8 cellular contexts compared by ENCODE assay signal in genomic region chr9:109652971-109653370, GRCh38.
A peak's percentile ranks its signal among the peaks of the same experiment; 100 is the strongest.
DNase-seq lines count a peak whose midpoint lies in the region; ATAC-seq and TF ChIP-seq lines count a peak whose summit lies in the region.

No MANE protein-coding gene starts in this region.

- POLR2A ChIA-PET in PC-3 (lab: Charles Lee; ENCODE audit: unreplicated experiment): no interaction called here

- DNase-seq in DMS 273 (lab: John Stamatoyannopoulos, UW; ENCODE audit: unreplicated experiment) (peak; percentile 24), DMS 273 treated with DMSO at 0.1 percent for 48 hours (lab: John Stamatoyannopoulos, UW) (no peak), PC-3 (peak; percentile 76), fibroblast of the aortic adventitia (ENCODE audit: low read depth) (peak; percentile 6), retinal pigment epithelial cell (ENCODE audit: low read depth) (no peak), BE2C (no peak)

- no peaks in the 10 kb centered on the region for H3K36me3 ChIP-seq in PC-3 (ENCODE audit: low read depth, low read length)
- H3K36me3 ChIP-seq in BE2C: no peaks in the 10 kb centered on the region

- H3K4me3 ChIP-seq in PC-3 (ENCODE audit: low read length): 0 out of 2 replicates have a peak overlapping the region, but pooled peaks have one; percentile 2
- H3K4me3 ChIP-seq in fibroblast of the aortic adventitia (ENCODE audit: low read depth, low read length): no peak overlapping the region
- no peak overlapping the region for H3K4me3 ChIP-seq in retinal pigment epithelial cell (ENCODE audit: low read length)
- H3K4me3 ChIP-seq in BE2C (ENCODE audit: low read depth, low read length): no peak overlapping the region

- H3K9me3 ChIP-seq in PC-3 (ENCODE audit: low read length): no peaks in the 10 kb centered on the region
- H3K9me3 ChIP-seq in BE2C: no peaks in the 10 kb centered on the region

- peak overlapping the region; percentile 53 for H2AFZ ChIP-seq in PC-3 (ENCODE audit: low read length)

- H3K9ac ChIP-seq in PC-3 (ENCODE audit: low read length): peak overlapping the region; percentile 16; the same call in 1 of the 2 replicates

- no peaks in the 10 kb centered on the region for H3K9me2 ChIP-seq in PC-3 (replicated peaks; ENCODE audit: low read length)

- H3K79me2 ChIP-seq in PC-3 (ENCODE audit: low read length): no peaks in the 10 kb centered on the region

- no TSS peak for BruUV-seq in PC-3 (replicated peaks; lab: Mats Ljungman, UMichigan)

- H3F3A ChIP-seq in PC-3 (ENCODE audit: low read length, unreplicated experiment): no peaks in the 10 kb centered on the region

- CTCF ChIA-PET in PC-3 (lab: Charles Lee): interaction anchor here (0.6 kb wide), 1 partner anchor 391 kb away, joined by 12 read pairs; no protein-coding TSS in a partner anchor

- H4K20me1 ChIP-seq in PC-3 (ENCODE audit: low read length): no peaks in the 10 kb centered on the region

- H3K27ac ChIP-seq in PC-3 (ENCODE audit: low read length): peak overlapping the region; percentile 63

- peak overlapping the region; percentile 64 for H3K4me2 ChIP-seq in PC-3 (ENCODE audit: low read length)

- H3K27me3 ChIP-seq in PC-3 (ENCODE audit: low read length): no peaks in the 10 kb centered on the region
- H3K27me3 ChIP-seq in BE2C: no peaks in the 10 kb centered on the region

- intact Hi-C loops in PC-3 (cut with micrococcal nuclease): loop anchor here (1.0 to 2.0 kb wide), 3 partner anchors 78 to 165 kb away; no protein-coding TSS in a partner anchor

- H3K4me1 ChIP-seq in PC-3 (ENCODE audit: insufficient read depth, low read length) (peaks cover 20% of the 10 kb centered on the region), BE2C (no peaks in the 10 kb centered on the region)

- TF ChIP-seq CTCF in PC-3 (conservative IDR thresholded peaks at IDR 0.05; ENCODE audit: low read depth, low read length): peak; percentile 82
- peak; percentile 32 for TF ChIP-seq CTCF in fibroblast of the aortic adventitia (IDR thresholded peaks at IDR 0.05; ENCODE audit: insufficient read depth, low read length)
- peak; percentile 68 for TF ChIP-seq CTCF in retinal pigment epithelial cell (conservative IDR thresholded peaks at IDR 0.05; ENCODE audit: low read depth, low read length)
- TF ChIP-seq CTCF in BE2C (IDR thresholded peaks at IDR 0.05; ENCODE audit: low read depth, low read length): no peak

- ATAC-seq in PC-3 (peak; percentile 82), GM21390 (IDR thresholded peaks at IDR 0.05; ENCODE audit: unreplicated experiment) (no peak), HG03135 (IDR thresholded peaks at IDR 0.05; ENCODE audit: unreplicated experiment) (no peak)

Comparison
In these comparisons a context has a peak if more than half of its experiments do, and no peak if none do; other contexts are left out.
1. DNase-seq: peak in DMS 273 (single experiment), PC-3 (single experiment) and fibroblast of the aortic adventitia (single experiment); none in DMS 273 treated with DMSO at 0.1 percent for 48 hours (single experiment), retinal pigment epithelial cell (single experiment) and BE2C (single experiment).